Comparison of ENCODE assay signal across 9 cellular contexts in the genomic region with DNA sequence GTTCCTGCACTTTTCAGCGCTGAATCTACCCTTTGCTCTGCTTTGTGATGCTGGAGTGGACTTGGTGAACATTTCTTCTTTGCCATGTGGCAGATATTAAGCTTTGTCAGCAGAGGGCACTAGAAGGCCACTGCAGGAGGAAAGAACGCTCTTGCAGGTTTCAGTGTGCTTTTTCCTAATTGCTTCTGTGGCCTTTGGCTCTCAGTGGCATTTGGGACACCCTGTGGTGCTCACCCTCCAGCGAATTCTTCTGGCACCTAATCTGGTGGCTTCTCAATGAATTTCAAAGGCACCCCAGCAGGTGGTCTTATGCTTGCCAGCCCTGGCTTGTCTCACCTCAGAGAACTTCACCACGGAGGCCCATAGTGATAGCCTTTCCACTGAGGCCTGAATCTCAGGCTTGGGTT.
DNase-seq lines count a peak whose midpoint lies in the region; ATAC-seq lines count a peak whose summit lies in the region.
"Had no signal": no experiment of that assay in that cellular context is flagged by ENCODE, and none has a peak within 500 bp of the region (broad histone marks: within the 10 kb centered on the region; RNA-seq: fewer than 3 reads in every experiment).

No MANE protein-coding gene starts in this region.

- H3K36me3 Mint-ChIP-seq in activated naive CD4-positive, alpha-beta T cell treated with anti-CD3 and anti-CD28 coated beads, Interleukin-2, amount 10 ng/mL, durations not matched to agents 7 days and 5 days, result no peaks in the 10 kb centered on the region

- CTCF ChIA-PET in activated naive CD4-positive, alpha-beta T cell treated with anti-CD3 and anti-CD28 coated beads, Interleukin-2, amount 10 ng/mL, durations not matched to agents 7 days and 5 days (lab: Charles Lee), result interaction anchor here (0.6 to 6.5 kb wide), 22 partner anchors 8 to 1233 kb away, joined by 3 to 43 read pairs (median 4); a partner anchor contains a TSS

- no peak overlapping the region for H3K27ac Mint-ChIP-seq in activated naive CD4-positive, alpha-beta T cell treated with anti-CD3 and anti-CD28 coated beads, Interleukin-2, amount 10 ng/mL, durations not matched to agents 7 days and 5 days
- H3K27ac Mint-ChIP-seq: T-helper 1 cell treated with Interleukin-12 subunit alpha and Interleukin-12 subunit beta and Interleukin-4 antibody, amounts not matched to agents 30 μg/mL and 1 μg/mL, for 36 hours had no signal

- H3K9me3 Mint-ChIP-seq in activated naive CD4-positive, alpha-beta T cell treated with anti-CD3 and anti-CD28 coated beads, Interleukin-2, amount 10 ng/mL, durations not matched to agents 7 days and 5 days, result peaks cover 5% of the 10 kb centered on the region

- DNase-seq in DMS 273 (lab: John Stamatoyannopoulos, UW; ENCODE audit: unreplicated experiment) (peak; percentile 79), HK-2 (ENCODE audit: unreplicated experiment) (peak; percentile 12), NCI-H748 treated with DMSO at 0.1 percent for 48 hours (lab: John Stamatoyannopoulos, UW) (peak; percentile 91), iPS DF 19.7 (ENCODE audit: low read depth, low spot score) (peak; percentile 80)
- peak; percentile 64 for DNase-seq in activated naive CD4-positive, alpha-beta T cell treated with anti-CD3 and anti-CD28 coated beads, Interleukin-2, amount 10 ng/mL, durations not matched to agents 7 days and 5 days
- DNase-seq in stimulated activated CD4-positive, alpha-beta T cell treated with anti-CD3 and anti-CD28 coated beads, Interleukin-15, amount 100 ng/mL, for 48 hours (ENCODE audit: low read depth in 2 of 2), result peak; percentile 9 to 17

- no peaks in the 10 kb centered on the region for H3K4me1 Mint-ChIP-seq in activated naive CD4-positive, alpha-beta T cell treated with anti-CD3 and anti-CD28 coated beads, Interleukin-2, amount 10 ng/mL, durations not matched to agents 7 days and 5 days

- peaks cover 4% of the 10 kb centered on the region for H3K27me3 Mint-ChIP-seq in activated naive CD4-positive, alpha-beta T cell treated with anti-CD3 and anti-CD28 coated beads, Interleukin-2, amount 10 ng/mL, durations not matched to agents 7 days and 5 days

- H3K4me3 Mint-ChIP-seq in activated naive CD4-positive, alpha-beta T cell treated with anti-CD3 and anti-CD28 coated beads, Interleukin-2, amount 10 ng/mL, durations not matched to agents 7 days and 5 days, result no peak overlapping the region
- H3K4me3 Mint-ChIP-seq: T-helper 1 cell treated with Interleukin-12 subunit alpha and Interleukin-12 subunit beta and Interleukin-4 antibody, amounts not matched to agents 30 μg/mL and 1 μg/mL, for 36 hours had no signal

- ATAC-seq in HG03520 (IDR thresholded peaks at IDR 0.05; ENCODE audit: unreplicated experiment), result no peak
- no peak for ATAC-seq in GM21367 (IDR thresholded peaks at IDR 0.05; ENCODE audit: unreplicated experiment)

Comparison
In these comparisons a context has a peak if more than half of its experiments do, and no peak if none do; other contexts are left out.
1. DNase-seq: peak in every context shown above with its lines; median percentile 91 in NCI-H748 treated with DMSO at 0.1 percent for 48 hours; 80 in iPS DF 19.7; 79 in DMS 273; 64 in activated naive CD4-positive, alpha-beta T cell treated with anti-CD3 and anti-CD28 coated beads, Interleukin-2, amount 10 ng/mL, durations not matched to agents 7 days and 5 days; 13 in stimulated activated CD4-positive, alpha-beta T cell treated with anti-CD3 and anti-CD28 coated beads, Interleukin-15, amount 100 ng/mL, for 48 hours; 12 in HK-2.